In genomic region chr16:67846320-67847063, GRCh38 we compare ENCODE assay signal across 8 cellular contexts. TPM values are rescaled to one million over a fixed set of nuclear protein-coding genes. Genes with fewer than 3 reads are reported as not detected.
DNase-seq lines count a peak whose midpoint lies in the region; ATAC-seq and TF ChIP-seq lines count a peak whose summit lies in the region.

Gene NUTF2 (plus strand): TSS chr16:67846933. CDS start chr16:67865131, 18,198 bp downstream.

- H3K9me3 Mint-ChIP-seq in activated naive CD8-positive, alpha-beta T cell (ENCODE audit: low read depth): no peaks in the 10 kb centered on the region
- H3K9me3 Mint-ChIP-seq in osteocyte (ENCODE audit: unreplicated experiment): no peaks in the 10 kb centered on the region

- no peaks in the 10 kb centered on the region for H3K36me3 Mint-ChIP-seq in activated naive CD8-positive, alpha-beta T cell
- no peaks in the 10 kb centered on the region for H3K36me3 Mint-ChIP-seq in osteocyte (ENCODE audit: unreplicated experiment)

- H3K4me1 Mint-ChIP-seq in activated naive CD8-positive, alpha-beta T cell (ENCODE audit: low read depth): peaks cover 52% of the 10 kb centered on the region
- H3K4me1 Mint-ChIP-seq in osteocyte (ENCODE audit: unreplicated experiment): peaks cover 52% of the 10 kb centered on the region

- H3K27me3 ChIP-seq in thymus (ENCODE audit: control insufficient read depth, insufficient read depth): no peaks in the 10 kb centered on the region

- H3K36me3 ChIP-seq in thymus (ENCODE audit: control insufficient read depth, insufficient read depth): peaks cover 3% of the 10 kb centered on the region

- H3K27ac Mint-ChIP-seq in activated naive CD8-positive, alpha-beta T cell: peak within 1 kb of the TSS; percentile 89
- H3K27ac Mint-ChIP-seq in osteocyte (ENCODE audit: unreplicated experiment): peak within 1 kb of the TSS; percentile 96

- peak; percentile 58 for ATAC-seq in HG02610 (IDR thresholded peaks at IDR 0.05; ENCODE audit: unreplicated experiment)

- DNase-seq in NCI-H1105 (lab: John Stamatoyannopoulos, UW) (peak; percentile 87), SKM-1 treated with dmso at 0.1 percent for 144 hours (lab: John Stamatoyannopoulos, UW; ENCODE audit: unreplicated experiment) (peak; percentile 92), glomerular visceral epithelial cell (ENCODE audit: extremely low spot score) (peak; percentile 95), osteocyte (ENCODE audit: extremely low spot score, unreplicated experiment) (peak; percentile 98)

- peak within 1 kb of the TSS; percentile 89 for H3K27ac ChIP-seq in thymus (ENCODE audit: low read depth)

- H3K4me3 ChIP-seq in GM08714 (ENCODE audit: low read length) (peak within 1 kb of the TSS; percentile 82), thymus (ENCODE audit: low read length) (peak within 1 kb of the TSS; percentile 86)

- TF ChIP-seq CTCF in osteocyte (IDR thresholded peaks at IDR 0.05): no peak

- WGBS in thymus: under 1% methylated on average over 57 of the region's 57 CpGs

- no peaks in the 10 kb centered on the region for H3K27me3 Mint-ChIP-seq in activated naive CD8-positive, alpha-beta T cell
- no peaks in the 10 kb centered on the region for H3K27me3 Mint-ChIP-seq in osteocyte (ENCODE audit: unreplicated experiment)

- H3K4me1 ChIP-seq in thymus (ENCODE audit: control insufficient read depth, insufficient read depth, low read length): peaks cover 32% of the 10 kb centered on the region

- peak within 1 kb of the TSS; percentile 95 for H3K4me3 Mint-ChIP-seq in activated naive CD8-positive, alpha-beta T cell
- peak within 1 kb of the TSS; percentile 90 for H3K4me3 Mint-ChIP-seq in osteocyte (ENCODE audit: unreplicated experiment)

- no peaks in the 10 kb centered on the region for H3K9me3 ChIP-seq in thymus (ENCODE audit: control insufficient read depth)

RNA-seq across cellular contexts. Expression of gene NUTF2, which starts in this region (rescaled TPM):
- 121 and 125 TPM in 2 replicates for total RNA-seq in osteocyte
- polyA plus RNA-seq in thymus: 106 TPM

Comparison
In these comparisons a context has a peak if more than half of its experiments do, and no peak if none do; other contexts are left out.
1. Peak in every context shown above with its lines: DNase-seq, ATAC-seq, H3K4me3 ChIP-seq and H3K27ac ChIP-seq.